24 cellular contexts compared by ENCODE assay signal in genomic region chr2:110886806-110887573, GRCh38.
"Had no signal": no experiment of that assay in that cellular context is flagged by ENCODE, and none has a peak within 500 bp of the region (broad histone marks: within the 10 kb centered on the region; RNA-seq: fewer than 3 reads in every experiment).

No MANE protein-coding gene starts in this region.

- FAIRE-seq: keratinocyte had no signal

- H3K4me1 Mint-ChIP-seq: immature natural killer cell; memory B cell; mesothelial cell of epicardium; natural killer cell; stimulated activated naive B cell treated with anti-CD40 and anti-IgM and Interleukin-4, amounts not matched to agents 10 μg/mL and 1 μg/mL and 100 μg/mL, for 72 hours had no signal

- H3K9me3 Mint-ChIP-seq: natural killer cell; stimulated activated naive B cell treated with anti-CD40 and anti-IgM and Interleukin-4, amounts not matched to agents 10 μg/mL and 1 μg/mL and 100 μg/mL, for 72 hours had no signal

- H3K4me3 Mint-ChIP-seq: immature natural killer cell; memory B cell; mesothelial cell of epicardium; natural killer cell; stimulated activated naive B cell treated with anti-CD40 and anti-IgM and Interleukin-4, amounts not matched to agents 10 μg/mL and 1 μg/mL and 100 μg/mL, for 72 hours; stimulated activated naive CD8-positive, alpha-beta T cell treated with anti-CD3 and anti-CD28 coated beads, Interleukin-15, amount 100 ng/mL, for 72 hours had no signal

- H3K27me3 ChIP-seq: gastroesophageal sphincter, left lung, sigmoid colon, testis, tibial nerve, upper lobe of right lung had no signal

- DNase-seq: effector memory CD4-positive, alpha-beta T cell; esophagus squamous epithelium; foreskin fibroblast; glutamatergic neuron; immature natural killer cell; left lung; lower lobe of right lung; natural killer cell; psoas muscle; retina; sigmoid colon; stimulated activated CD4-positive, alpha-beta T cell treated with anti-CD3 and anti-CD28 coated beads, Interleukin-2, amount 100 ng/mL, for 24 hours; stimulated activated CD4-positive, alpha-beta T cell treated with anti-CD3 and anti-CD28 coated beads, Interleukin-4, amount 100 ng/mL, for 4 hours; stimulated activated naive B cell treated with anti-CD40 and anti-IgM and Interleukin-4, amounts not matched to agents 10 μg/mL and 1 μg/mL and 100 μg/mL, for 72 hours; stimulated activated naive CD8-positive, alpha-beta T cell treated with anti-CD3 and anti-CD28 coated beads, Interleukin-15, amount 100 ng/mL, for 72 hours; testis; upper lobe of right lung had no signal

- H3K36me3 Mint-ChIP-seq: memory B cell; mesothelial cell of epicardium; stimulated activated naive B cell treated with anti-CD40 and anti-IgM and Interleukin-4, amounts not matched to agents 10 μg/mL and 1 μg/mL and 100 μg/mL, for 72 hours had no signal

- H3K36me3 ChIP-seq: esophagus squamous epithelium, gastroesophageal sphincter, left lung, lower lobe of right lung, sigmoid colon, tibial nerve, upper lobe of right lung had no signal

- H3K27ac ChIP-seq: epithelial cell of prostate, esophagus squamous epithelium, gastroesophageal sphincter, left lung, lower lobe of right lung, psoas muscle, sigmoid colon, skin epidermis, testis, tibial nerve, upper lobe of right lung had no signal

- H3K9me3 ChIP-seq: esophagus squamous epithelium, gastroesophageal sphincter, left lung, lower lobe of right lung, psoas muscle, sigmoid colon, testis, tibial nerve, upper lobe of right lung had no signal

- H3K4me1 ChIP-seq: esophagus squamous epithelium, gastroesophageal sphincter, left lung, lower lobe of right lung, psoas muscle, sigmoid colon, testis, tibial nerve, upper lobe of right lung had no signal

- H3K4me3 ChIP-seq: esophagus squamous epithelium, gastroesophageal sphincter, left lung, lower lobe of right lung, psoas muscle, sigmoid colon, skin epidermis, testis, tibial nerve, upper lobe of right lung had no signal

- H3K27ac Mint-ChIP-seq: immature natural killer cell; memory B cell; mesothelial cell of epicardium; natural killer cell; stimulated activated naive B cell treated with anti-CD40 and anti-IgM and Interleukin-4, amounts not matched to agents 10 μg/mL and 1 μg/mL and 100 μg/mL, for 72 hours; stimulated activated naive CD8-positive, alpha-beta T cell treated with anti-CD3 and anti-CD28 coated beads, Interleukin-15, amount 100 ng/mL, for 72 hours had no signal
